Comparison of ENCODE assay signal across 8 cellular contexts in the genomic region with DNA sequence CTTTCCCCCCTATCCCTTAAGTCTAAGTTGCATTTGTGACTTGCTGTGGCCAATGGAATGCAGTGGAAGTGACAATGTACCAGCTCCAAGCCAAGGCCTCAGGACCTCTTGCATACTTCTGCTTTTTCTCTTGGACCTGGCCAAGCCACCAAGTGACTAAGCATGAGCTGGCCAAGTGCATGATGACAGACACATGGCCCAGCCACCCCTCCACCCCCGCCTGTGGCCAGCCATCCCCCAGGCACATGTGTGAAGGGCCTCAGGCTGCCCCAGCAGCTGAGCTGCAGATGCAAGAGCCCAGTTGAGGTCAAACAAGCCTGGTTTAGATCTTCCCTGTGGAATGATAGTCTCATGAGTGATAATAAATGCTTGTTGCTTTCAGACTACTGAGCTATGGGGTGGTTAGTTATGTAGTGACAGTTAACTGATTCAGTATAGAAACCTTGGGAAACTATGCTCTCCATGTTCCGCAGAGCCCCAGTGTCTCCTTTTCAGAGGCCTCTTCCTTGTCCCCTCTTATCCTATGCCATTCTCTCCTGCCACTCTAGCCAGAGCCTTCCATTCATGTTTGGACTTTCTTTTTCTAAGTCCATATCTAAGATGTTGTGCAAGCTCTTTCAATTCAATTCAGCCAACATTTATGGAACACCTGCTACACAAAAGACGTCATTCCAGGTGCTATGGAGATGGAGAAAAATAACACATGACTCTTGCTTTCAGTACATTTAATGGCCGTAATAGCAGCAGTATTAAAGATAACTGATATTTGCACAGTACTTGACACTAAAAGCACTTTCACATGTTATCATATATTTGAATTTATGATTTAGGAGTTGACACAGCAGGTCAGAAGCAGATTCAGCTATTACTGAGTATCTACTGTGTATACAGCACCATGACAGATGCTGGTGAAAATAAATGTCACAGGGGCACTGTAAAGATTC. TPM values are rescaled to one million over a fixed set of nuclear protein-coding genes. Genes with fewer than 3 reads are reported as not detected.
DNase-seq lines count a peak whose midpoint lies in the region; ATAC-seq and TF ChIP-seq lines count a peak whose summit lies in the region.

No MANE protein-coding gene starts in this region.

- TF ChIP-seq CTCF in body of pancreas (IDR thresholded peaks at IDR 0.05) (no peak), lung (IDR thresholded peaks at IDR 0.05; ENCODE audit: control extremely low read depth, extremely low read depth) (no peak)

- intact Hi-C loops in body of pancreas (cut with DNase I): no loop called here

- H3K9me3 ChIP-seq in body of pancreas (no peaks in the 10 kb centered on the region), lung (ENCODE audit: control insufficient read depth in 2 of 2, insufficient read depth in 1 of 2, low read length in 1 of 2) (no peaks in the 10 kb centered on the region)

- 51 to 60% methylated on average over 3 to 4 of the region's 4 CpGs for WGBS in body of pancreas, 2 donors
- WGBS in lung, 2 donors: 61 to 67% methylated on average over 4 of the region's 4 CpGs

- DNase-seq in Daoy (ENCODE audit: low read depth) (peak; percentile 91), NCI-H187 treated with DMSO at 0.1 percent for 48 hours (lab: John Stamatoyannopoulos, UW) (peak; percentile 28), body of pancreas (peak; percentile 28 to 81 (median 33)), lung (ENCODE audit: low spot score) (peak; percentile 57), hippocampal formation (lab: John Stamatoyannopoulos, UW) (no peak), iPS-NIHi7 (ENCODE audit: extremely low spot score) (no peak)

- H3K27ac ChIP-seq in body of pancreas (peak overlapping the region in 1 of 4 donors; percentile 4), lung (ENCODE audit: low read depth in 1 of 2, low read length in 1 of 2) (peak overlapping the region in 1 of 2 donors; percentile 80)

- no peak for TF ChIP-seq POLR2A in body of pancreas (IDR thresholded peaks at IDR 0.05)

- H3K4me1 ChIP-seq in body of pancreas: no peaks in the 10 kb centered on the region
- H3K4me1 ChIP-seq in lung (ENCODE audit: control insufficient read depth in 2 of 2, insufficient read depth in 2 of 2, low read length in 2 of 2): peaks cover 3 to 8% of the 10 kb centered on the region in 2 donors

- peak; percentile 69 for ATAC-seq in body of pancreas
- ATAC-seq in lung (ENCODE audit: insufficient read depth, low FRiP score): peak; percentile 78
- no peak for ATAC-seq in GM21367 (IDR thresholded peaks at IDR 0.05; ENCODE audit: unreplicated experiment)
- ATAC-seq in GM18907 (IDR thresholded peaks at IDR 0.05; ENCODE audit: unreplicated experiment): no peak

- H3K36me3 ChIP-seq in body of pancreas (replicated peaks in 1 of 2; ENCODE audit: insufficient read depth in 1 of 2, low read depth in 2 of 2) (no peaks in the 10 kb centered on the region), lung (ENCODE audit: control insufficient read depth in 2 of 2, insufficient read depth in 2 of 2, low read length in 2 of 2) (no peaks in the 10 kb centered on the region)

- H3K27me3 ChIP-seq in body of pancreas (no peaks in the 10 kb centered on the region), lung (ENCODE audit: control insufficient read depth, insufficient read depth) (no peaks in the 10 kb centered on the region)

- H3K4me3 ChIP-seq in body of pancreas (no peak overlapping the region), lung (no peak overlapping the region)

RNA-seq across cellular contexts. Expression of gene LOXL4, which starts 55.5 kb away (rescaled TPM):
- 0.97 and 1.3 TPM in 2 replicates for total RNA-seq in Daoy (2014; rRNA removed; shearing (Covaris generic))
- total RNA-seq in body of pancreas (10 to 100 TPM in 1 of 2 donors, 1 to 10 TPM in 1; 8.9 to 10.6 TPM), lung (1 to 10 TPM; 3.2 to 3.3 TPM)
- polyA plus RNA-seq in lung: 1 to 10 TPM; 1.6 to 2.0 TPM

Comparison
In these comparisons a context has a peak if more than half of its experiments do, and no peak if none do; other contexts are left out.
1. DNase-seq: peak in Daoy (single experiment), NCI-H187 treated with DMSO at 0.1 percent for 48 hours (single experiment), body of pancreas (4 of 4) and lung (single experiment); none in hippocampal formation (0 of 2) and iPS-NIHi7 (single experiment).
2. ATAC-seq: peak in body of pancreas (single experiment) and lung (single experiment); none in GM21367 (single experiment) and GM18907 (single experiment).